In genomic region chr1:231564373-231564772, GRCh38 we compare ENCODE assay signal across 10 cellular contexts.
"Had no signal": no experiment of that assay in that cellular context is flagged by ENCODE, and none has a peak within 500 bp of the region (broad histone marks: within the 10 kb centered on the region; RNA-seq: fewer than 3 reads in every experiment).

No MANE protein-coding gene starts in this region.

- H3K4me3 Mint-ChIP-seq: GM23338, H9, HFFc6, IgD-negative memory B cell had no signal

- H3K9me3 Mint-ChIP-seq: GM23338, H9, HFFc6 had no signal

- DNase-seq: H9, HCEC 1CT, HFFc6, KG1 had no signal

- H3K27ac ChIP-seq: HL-60 had no signal

- H2AFZ ChIP-seq: GM23338 had no signal

- FAIRE-seq: H1, H54, HepG2 had no signal

- H3K27ac Mint-ChIP-seq: GM23338, HFFc6 had no signal

- H3K4me2 ChIP-seq: GM23338 had no signal

- H3K4me3 ChIP-seq: GM23338 had no signal

- H3K4me1 Mint-ChIP-seq: GM23338, H9 had no signal

- ATAC-seq: GM23338, HepG2 had no signal

- H3K27me3 Mint-ChIP-seq: IgD-negative memory B cell had no signal
